17 cellular contexts compared by ENCODE assay signal in the genomic region with DNA sequence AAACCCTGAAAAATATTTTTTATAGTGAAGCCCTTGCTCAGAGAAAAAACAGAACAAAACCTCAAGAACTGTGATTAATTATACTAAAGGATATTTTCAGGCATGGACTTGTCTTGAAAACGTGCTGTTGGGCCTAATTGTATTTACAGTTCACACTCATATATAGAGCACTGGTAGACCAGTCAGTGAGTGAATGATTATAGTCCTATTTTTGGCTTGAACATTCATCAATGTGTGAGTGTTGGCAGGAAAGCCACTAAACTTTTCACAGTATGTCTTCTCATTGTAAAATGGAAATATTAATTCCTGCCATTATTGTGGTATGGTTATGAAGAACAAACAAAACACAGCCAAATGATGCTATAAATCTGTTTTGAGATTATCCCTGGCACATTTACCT.
A peak's percentile ranks its signal among the peaks of the same experiment; 100 is the strongest.
DNase-seq lines count a peak whose midpoint lies in the region; ATAC-seq and TF ChIP-seq lines count a peak whose summit lies in the region.
"Had no signal": no experiment of that assay in that cellular context is flagged by ENCODE, and none has a peak within 500 bp of the region (broad histone marks: within the 10 kb centered on the region; RNA-seq: fewer than 3 reads in every experiment).

No MANE protein-coding gene starts in this region.

- TF ChIP-seq CTCF in heart left ventricle (IDR thresholded peaks at IDR 0.05) = no peak

- H3K9me3 ChIP-seq in heart left ventricle = no peaks in the 10 kb centered on the region
- no peaks in the 10 kb centered on the region for H3K9me3 ChIP-seq in right cardiac atrium (ENCODE audit: control insufficient read depth, low read length)
- H3K9me3 ChIP-seq: A549; BLaER1 treated with 17β-estradiol and CSF1 and Interleukin-3, amounts not matched to agents 10 nM and 100 nM; Caco-2 had no signal

- no peak overlapping the region for H3K27ac ChIP-seq in heart left ventricle
- no peak overlapping the region for H3K27ac ChIP-seq in right cardiac atrium (ENCODE audit: low read length)
- H3K27ac ChIP-seq: 22Rv1; A549; BLaER1 treated with 17β-estradiol and CSF1 and Interleukin-3, amounts not matched to agents 10 nM and 100 nM; C4-2B had no signal

- no peak for TF ChIP-seq POLR2A in heart left ventricle (IDR thresholded peaks at IDR 0.05)

- intact Hi-C loops in heart left ventricle (cut with DNase I) (no loop called here), right cardiac atrium (cut with DNase I) (no loop called here)

- no peaks in the 10 kb centered on the region for H3K27me3 ChIP-seq in heart left ventricle
- no peaks in the 10 kb centered on the region for H3K27me3 ChIP-seq in right cardiac atrium (ENCODE audit: control insufficient read depth, insufficient read depth)
- H3K27me3 ChIP-seq: BLaER1 treated with 17β-estradiol and CSF1 and Interleukin-3, amounts not matched to agents 10 nM and 100 nM had no signal

- peak; percentile 30 to 35 for DNase-seq in NCI-H526 (lab: John Stamatoyannopoulos, UW)
- no peak for DNase-seq in NCI-H526 treated with DMSO at 0.1 percent for 48 hours (lab: John Stamatoyannopoulos, UW)
- DNase-seq in heart left ventricle = no peak
- no peak for DNase-seq in right cardiac atrium
- peak; percentile 72 for DNase-seq in NCI-H2081 treated with DMSO at 0.1 percent for 48 hours (lab: John Stamatoyannopoulos, UW)
- no peak for DNase-seq in iPS-NIHi11 (ENCODE audit: low spot score)
- DNase-seq: AML-193; Caco-2; Calu3; CD4-positive, alpha-beta T cell; CD8-positive, alpha-beta T cell; DMS79 treated with DMSO at 0.1 percent for 48 hours; GF-D8 had no signal

- H3K4me1 ChIP-seq in heart left ventricle (peaks cover 0 to 9% (median 0%) of the 10 kb centered on the region in 12 donors), right cardiac atrium (ENCODE audit: control insufficient read depth, insufficient read depth, low read length) (no peaks in the 10 kb centered on the region)
- H3K4me1 ChIP-seq: A549; BLaER1 treated with 17β-estradiol and CSF1 and Interleukin-3, amounts not matched to agents 10 nM and 100 nM; Caco-2 had no signal

- peak in 3 of 4 donors; percentile 45 to 58 (median 55) for ATAC-seq in heart left ventricle
- ATAC-seq in right cardiac atrium = no peak
- ATAC-seq: A549; CD8-positive, alpha-beta T cell had no signal

- H3K4me3 ChIP-seq in heart left ventricle (no peak overlapping the region), right cardiac atrium (ENCODE audit: low read length) (no peak overlapping the region)
- H3K4me3 ChIP-seq: A549; BLaER1 treated with 17β-estradiol and CSF1 and Interleukin-3, amounts not matched to agents 10 nM and 100 nM had no signal

- 5 to 11% (median 8%) methylated on average over 1 of the region's 1 CpG for WGBS in heart left ventricle, 4 donors
- WGBS in right cardiac atrium = 6% methylated on average over 1 of the region's 1 CpG

- H3K36me3 ChIP-seq in heart left ventricle = no peaks in the 10 kb centered on the region
- H3K36me3 ChIP-seq: BLaER1 treated with 17β-estradiol and CSF1 and Interleukin-3, amounts not matched to agents 10 nM and 100 nM had no signal

Comparison
In these comparisons a context has a peak if more than half of its experiments do, and no peak if none do; other contexts are left out.
1. DNase-seq: peak in NCI-H526 (2 of 2) and NCI-H2081 treated with DMSO at 0.1 percent for 48 hours (single experiment); none in NCI-H526 treated with DMSO at 0.1 percent for 48 hours (single experiment), heart left ventricle (0 of 5), right cardiac atrium (0 of 3) and iPS-NIHi11 (single experiment).
2. ATAC-seq: peak in heart left ventricle (3 of 4); none in right cardiac atrium (0 of 2).